In the genomic region with DNA sequence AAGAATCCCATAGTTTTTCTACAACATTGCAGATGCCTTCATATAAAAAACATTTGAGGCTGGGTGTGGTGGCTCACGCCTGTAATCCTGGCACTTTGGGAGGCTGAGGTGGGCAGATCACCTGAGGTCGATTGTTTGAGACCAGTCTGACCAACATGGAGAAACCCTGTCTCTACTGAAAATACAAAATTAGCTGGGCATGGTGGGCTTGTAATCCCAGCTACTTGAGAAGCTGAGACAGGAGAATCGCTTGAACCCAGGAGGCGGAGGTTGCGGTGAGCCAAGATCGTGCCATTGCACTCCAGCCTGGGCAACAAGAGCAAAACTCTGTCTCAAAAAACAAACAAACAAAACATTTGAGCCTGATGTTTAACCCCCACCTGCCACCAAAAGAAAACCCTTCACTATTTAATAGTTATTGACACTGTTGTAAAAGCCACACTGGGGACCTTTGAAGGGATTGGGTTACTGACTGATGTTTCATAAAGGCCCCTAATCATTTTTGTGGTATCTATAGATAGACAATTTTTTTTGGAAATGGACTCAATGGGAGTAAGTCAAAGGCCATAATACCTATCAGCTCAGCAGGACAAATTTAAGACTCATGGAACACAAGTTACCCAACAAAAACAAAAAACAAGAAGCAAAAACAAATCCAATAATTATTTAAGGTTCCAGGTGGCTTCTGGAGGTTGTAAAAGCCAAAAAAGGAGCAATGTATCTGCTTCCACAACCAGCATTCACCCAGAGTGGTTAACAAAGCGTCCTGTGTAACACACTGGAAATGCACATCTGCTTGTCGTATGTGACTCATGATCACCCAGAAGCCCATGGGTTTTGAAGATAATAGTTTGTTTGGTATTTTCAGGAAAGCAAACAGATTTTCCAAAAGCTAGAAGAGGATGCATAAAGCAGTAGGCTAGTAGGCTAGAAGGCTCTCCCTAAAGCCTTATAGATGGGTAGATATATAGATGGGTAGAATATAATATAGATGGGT, we compare ENCODE assay signal across 9 cellular contexts. TPM values are rescaled to one million over a fixed set of nuclear protein-coding genes. Genes with fewer than 3 reads are reported as not detected.
DNase-seq lines count a peak whose midpoint lies in the region; ATAC-seq and TF ChIP-seq lines count a peak whose summit lies in the region.
"Had no signal": no experiment of that assay in that cellular context is flagged by ENCODE, and none has a peak within 500 bp of the region (broad histone marks: within the 10 kb centered on the region; RNA-seq: fewer than 3 reads in every experiment).

No MANE protein-coding gene starts in this region.

- peaks cover 76% of the 10 kb centered on the region for H3K4me1 ChIP-seq in Loucy (ENCODE audit: insufficient read depth, low read length, poor library complexity, severe bottlenecking)

- no peak for TF ChIP-seq CTCF in Loucy (conservative IDR thresholded peaks at IDR 0.05; ENCODE audit: low read length)
- TF ChIP-seq CTCF in astrocyte of the spinal cord (IDR thresholded peaks at IDR 0.05; ENCODE audit: low read depth, low read length): no peak
- TF ChIP-seq CTCF in nephron progenitor cell (IDR thresholded peaks at IDR 0.05): no peak

- H3K79me2 ChIP-seq in Loucy (ENCODE audit: insufficient read depth, low read length): no peaks in the 10 kb centered on the region

- no peaks in the 10 kb centered on the region for H3K9me2 ChIP-seq in Loucy (replicated peaks; ENCODE audit: low read depth, low read length)

- no peaks in the 10 kb centered on the region for H3K27me3 ChIP-seq in Loucy (ENCODE audit: insufficient read depth, low read length, poor library complexity, severe bottlenecking)

- peaks cover 9% of the 10 kb centered on the region for H3F3A ChIP-seq in Loucy (ENCODE audit: low read depth)

- peaks cover 2% of the 10 kb centered on the region for H3K9me3 Mint-ChIP-seq in activated CD4-positive, alpha-beta T cell treated with anti-CD3 and anti-CD28 coated beads for 36 hours (ENCODE audit: low read depth)
- H3K9me3 Mint-ChIP-seq in nephron progenitor cell: peaks cover 14% of the 10 kb centered on the region

- CTCF ChIA-PET in activated CD4-positive, alpha-beta T cell treated with anti-CD3 and anti-CD28 coated beads for 36 hours (lab: Charles Lee): interaction anchor here (1.2 to 3.2 kb wide), 3 partner anchors 9 to 105 kb away, joined by 3 to 10 read pairs (median 5); no protein-coding TSS in a partner anchor

- intact Hi-C loops in activated CD4-positive, alpha-beta T cell treated with anti-CD3 and anti-CD28 coated beads for 36 hours (cut with DNase I, micrococcal nuclease): loop anchor here (1.0 to 5.0 kb wide), 6 partner anchors 40 to 562 kb away; no protein-coding TSS in a partner anchor

- peaks cover 10% of the 10 kb centered on the region for H3K36me3 Mint-ChIP-seq in activated CD4-positive, alpha-beta T cell treated with anti-CD3 and anti-CD28 coated beads for 36 hours (ENCODE audit: low read depth)
- H3K36me3 Mint-ChIP-seq in nephron progenitor cell (ENCODE audit: low read depth): peaks cover 6% of the 10 kb centered on the region

- H3K4me2 ChIP-seq in Loucy (ENCODE audit: low read depth, low read length, poor library complexity, severe bottlenecking): peak overlapping the region; percentile 56

- in situ Hi-C loops in astrocyte of the spinal cord (cut with HindIII; ENCODE audit: low sequenced_read_pairs): no loop called here

- peak; percentile 14 for DNase-seq in activated CD4-positive, alpha-beta T cell treated with anti-CD3 and anti-CD28 coated beads for 36 hours
- DNase-seq in activated CD4-positive, alpha-beta T cell treated with anti-CD3 and anti-CD28 coated beads for 1 hour: no peak
- peak; percentile 72 for DNase-seq in astrocyte of the spinal cord (ENCODE audit: low read depth, low spot score)
- no peak for DNase-seq in nephron progenitor cell
- DNase-seq in NCI-H748 treated with DMSO at 0.1 percent for 48 hours (lab: John Stamatoyannopoulos, UW): no peak
- no peak for DNase-seq in NCI-H2081 (lab: John Stamatoyannopoulos, UW)
- DNase-seq: right cardiac atrium had no signal

- peaks cover 74% of the 10 kb centered on the region for H3K4me1 Mint-ChIP-seq in activated CD4-positive, alpha-beta T cell treated with anti-CD3 and anti-CD28 coated beads for 36 hours
- peaks cover 5% of the 10 kb centered on the region for H3K4me1 Mint-ChIP-seq in nephron progenitor cell

- peak overlapping the region; percentile 37 for H3K4me3 Mint-ChIP-seq in activated CD4-positive, alpha-beta T cell treated with anti-CD3 and anti-CD28 coated beads for 36 hours
- no peak overlapping the region for H3K4me3 Mint-ChIP-seq in nephron progenitor cell

- H3K9me3 ChIP-seq in Loucy (ENCODE audit: insufficient read depth, low read depth, low read length): no peaks in the 10 kb centered on the region

- H4K20me1 ChIP-seq in Loucy (ENCODE audit: insufficient read depth, low read length, poor library complexity, severe bottlenecking): no peaks in the 10 kb centered on the region

- no peak overlapping the region for H2AFZ ChIP-seq in Loucy (ENCODE audit: low read length)

- peak; percentile 34 for ATAC-seq in activated CD4-positive, alpha-beta T cell treated with anti-CD3 and anti-CD28 coated beads for 36 hours
- ATAC-seq in HG02759 (IDR thresholded peaks at IDR 0.05; ENCODE audit: unreplicated experiment): no peak
- ATAC-seq: right cardiac atrium had no signal

- POLR2A ChIA-PET in activated CD4-positive, alpha-beta T cell treated with anti-CD3 and anti-CD28 coated beads for 36 hours (lab: Charles Lee): no interaction called here

- H3K9ac ChIP-seq in Loucy (ENCODE audit: low read depth, low read length, poor library complexity, severe bottlenecking): peak overlapping the region; percentile 4

- H3K4me3 ChIP-seq in Loucy (ENCODE audit: low read length, poor library complexity, severe bottlenecking) (peak overlapping the region; percentile 21), astrocyte of the spinal cord (ENCODE audit: low read depth, low read length) (no peak overlapping the region)

- no peaks in the 10 kb centered on the region for H3K36me3 ChIP-seq in Loucy (ENCODE audit: insufficient read depth, low read length)

- H3K27me3 Mint-ChIP-seq in activated CD4-positive, alpha-beta T cell treated with anti-CD3 and anti-CD28 coated beads for 36 hours: peaks cover 6% of the 10 kb centered on the region
- H3K27me3 Mint-ChIP-seq in nephron progenitor cell (ENCODE audit: low read depth, poor library complexity): no peaks in the 10 kb centered on the region

- peak overlapping the region; percentile 62 for H3K27ac Mint-ChIP-seq in activated CD4-positive, alpha-beta T cell treated with anti-CD3 and anti-CD28 coated beads for 36 hours
- H3K27ac Mint-ChIP-seq in nephron progenitor cell: peak overlapping the region; percentile 27

RNA-seq across cellular contexts. Expression of gene CDCP1, which starts 41.2 kb away (rescaled TPM):
- 1 to 10 TPM; 3.7 to 5.8 TPM for total RNA-seq in activated CD4-positive, alpha-beta T cell treated with anti-CD3 and anti-CD28 coated beads for 36 hours

Comparison
In these comparisons a context has a peak if more than half of its experiments do, and no peak if none do; other contexts are left out.
1. DNase-seq: peak in activated CD4-positive, alpha-beta T cell treated with anti-CD3 and anti-CD28 coated beads for 36 hours (single experiment) and astrocyte of the spinal cord (single experiment); none in activated CD4-positive, alpha-beta T cell treated with anti-CD3 and anti-CD28 coated beads for 1 hour (single experiment), nephron progenitor cell (single experiment), NCI-H748 treated with DMSO at 0.1 percent for 48 hours (single experiment) and NCI-H2081 (0 of 2).